Comparison of ENCODE assay signal across 22 cellular contexts in genomic region chr6:64227868-64228267, GRCh38.
DNase-seq lines count a peak whose midpoint lies in the region; ATAC-seq and TF ChIP-seq lines count a peak whose summit lies in the region.
"Had no signal": no experiment of that assay in that cellular context is flagged by ENCODE, and none has a peak within 500 bp of the region (broad histone marks: within the 10 kb centered on the region; RNA-seq: fewer than 3 reads in every experiment).

No MANE protein-coding gene starts in this region.

- no peaks in the 10 kb centered on the region for H3K9me1 ChIP-seq in IMR-90 (ENCODE audit: insufficient read depth, low read length)

- H3K79me1 ChIP-seq in IMR-90 (ENCODE audit: low read depth in 1 of 2, low read length in 2 of 2) = no peaks in the 10 kb centered on the region

- H3K27ac ChIP-seq in IMR-90 (ENCODE audit: insufficient read depth, low read length) (no peak overlapping the region), WERI-Rb-1 (peak overlapping the region; percentile 31)
- H3K27ac ChIP-seq: 22Rv1, BLaER1, C4-2B had no signal

- no peaks in the 10 kb centered on the region for H4K20me1 ChIP-seq in IMR-90 (ENCODE audit: insufficient read depth, low read length)
- H4K20me1 ChIP-seq: BLaER1 had no signal

- POLR2A ChIA-PET in IMR-90 (lab: Charles Lee; ENCODE audit: unreplicated experiment) = no interaction called here

- H3K9me3 ChIP-seq in IMR-90 (ENCODE audit: control insufficient read depth, insufficient read depth, low read length) = no peaks in the 10 kb centered on the region
- H3K9me3 ChIP-seq in WERI-Rb-1 (ENCODE audit: severe bottlenecking) = no peaks in the 10 kb centered on the region
- H3K9me3 ChIP-seq: BLaER1, Caco-2, HAP-1 had no signal

- ATAC-seq in IMR-90 (ENCODE audit: low read depth) = no peak
- ATAC-seq: CD8-positive, alpha-beta T cell; GM12878 had no signal

- no peak overlapping the region for H4K8ac ChIP-seq in IMR-90 (ENCODE audit: low read depth in 2 of 2, low read length in 2 of 2)

- no peak overlapping the region for H2AFZ ChIP-seq in IMR-90 (replicated peaks; ENCODE audit: low read length, poor library complexity)

- peak; percentile 14 for DNase-seq in NCI-H82 (lab: John Stamatoyannopoulos, UW)
- DNase-seq in NCI-H82 treated with DMSO at 0.1 percent for 48 hours (lab: John Stamatoyannopoulos, UW; ENCODE audit: unreplicated experiment) = no peak
- DNase-seq in IMR-90 = peak; percentile 27
- DNase-seq in WERI-Rb-1 = no peak
- peak; percentile 18 for DNase-seq in fibroblast of mammary gland (ENCODE audit: low read depth)
- DNase-seq in nucleus accumbens (lab: John Stamatoyannopoulos, UW) = no peak
- no peak for DNase-seq in activated naive CD4-positive, alpha-beta T cell (lab: John Stamatoyannopoulos, UW)
- no peak for DNase-seq in cortex of kidney (lab: John Stamatoyannopoulos, UW)
- DNase-seq: Caco-2; CD4-positive, CD25-positive, alpha-beta regulatory T cell; CD8-positive, alpha-beta T cell; DMS 273 treated with DMSO at 0.1 percent for 48 hours; DMS79; EL; GDM1; GOT3; HFFc6 had no signal

- TF ChIP-seq POLR2A in IMR-90 (IDR thresholded peaks at IDR 0.05; ENCODE audit: low read depth, low read length) = no peak

- no peak overlapping the region for H2BK20ac ChIP-seq in IMR-90 (ENCODE audit: low read depth, low read length)

- no peaks in the 10 kb centered on the region for H3K27me3 ChIP-seq in IMR-90 (ENCODE audit: control insufficient read depth, insufficient read depth, low read length)
- H3K27me3 ChIP-seq in WERI-Rb-1 (ENCODE audit: insufficient read depth, low read depth, severe bottlenecking) = no peaks in the 10 kb centered on the region
- H3K27me3 ChIP-seq: BLaER1 had no signal

- H3K14ac ChIP-seq in IMR-90 (replicated peaks; ENCODE audit: low read depth, low read length) = no peak overlapping the region

- H3K36me3 ChIP-seq in IMR-90 (ENCODE audit: control insufficient read depth, insufficient read depth, low read length) = no peaks in the 10 kb centered on the region
- H3K36me3 ChIP-seq in WERI-Rb-1 = no peaks in the 10 kb centered on the region
- H3K36me3 ChIP-seq: BLaER1, HAP-1 had no signal

- H3K9ac ChIP-seq in IMR-90 (ENCODE audit: low read depth, low read length) = no peak overlapping the region
- H3K9ac ChIP-seq: BLaER1 had no signal

- dilution Hi-C loops in IMR-90 (cut with HindIII; ENCODE audit: low sequenced_read_pairs, unreplicated experiment) = no loop called here

- no peak overlapping the region for H4K5ac ChIP-seq in IMR-90 (ENCODE audit: low read depth, low read length)

- no peak overlapping the region for H3K56ac ChIP-seq in IMR-90 (ENCODE audit: extremely low read depth, insufficient read depth, low read length)

- H3K4me3 ChIP-seq in IMR-90 (ENCODE audit: insufficient read depth, low read depth, low read length) = no peak overlapping the region
- H3K4me3 ChIP-seq in WERI-Rb-1 (ENCODE audit: low read depth, low read length) = no peak overlapping the region
- H3K4me3 ChIP-seq in fibroblast of mammary gland (ENCODE audit: control insufficient read depth, low read depth, low read length) = no peak overlapping the region
- H3K4me3 ChIP-seq: BLaER1, GM12878, HAP-1 had no signal

- in situ Hi-C loops in IMR-90 (cut with MboI; ENCODE audit: low sequenced_read_pairs) = no loop called here

- no peak overlapping the region for H3K4me2 ChIP-seq in IMR-90 (ENCODE audit: low read depth, low read length)
- H3K4me2 ChIP-seq: BLaER1 had no signal

- TF ChIP-seq RAD21 in IMR-90 (IDR thresholded peaks at IDR 0.05; ENCODE audit: low read length) = no peak

- H3K18ac ChIP-seq in IMR-90 (ENCODE audit: low read depth, low read length) = no peak overlapping the region

- H2BK15ac ChIP-seq in IMR-90 (ENCODE audit: low read depth, low read length) = no peak overlapping the region

- H3K4me1 ChIP-seq in IMR-90 (ENCODE audit: control insufficient read depth, insufficient read depth, low read length) = 0 out of 2 replicates have a peak, but pooled peaks cover 1% of the 10 kb centered on the region
- H3K4me1 ChIP-seq: BLaER1, Caco-2, HAP-1 had no signal

- no TSS peak for BruUV-seq in IMR-90 (replicated peaks; lab: Mats Ljungman, UMichigan)

- CTCF ChIA-PET in IMR-90 (lab: Yijun Ruan, JAX) = no interaction called here

- H2BK5ac ChIP-seq in IMR-90 (ENCODE audit: low read depth, low read length, poor library complexity, severe bottlenecking) = no peak overlapping the region

- H2AK9ac ChIP-seq in IMR-90 (replicated peaks; ENCODE audit: low read depth, low read length, poor library complexity) = no peak overlapping the region

- no peak overlapping the region for H3K4ac ChIP-seq in IMR-90 (ENCODE audit: low read depth, low read length)

- no peak for TF ChIP-seq CTCF in IMR-90 (conservative IDR thresholded peaks at IDR 0.05; ENCODE audit: low read depth, low read length)
- TF ChIP-seq CTCF in WERI-Rb-1 (IDR thresholded peaks at IDR 0.05; ENCODE audit: low read depth, low read length) = no peak
- no peak for TF ChIP-seq CTCF in fibroblast of mammary gland (conservative IDR thresholded peaks at IDR 0.05; ENCODE audit: control insufficient read depth, insufficient read depth, low read depth, low read length)

- WGBS in IMR-90 (ENCODE audit: extremely low coverage in 2 of 2, insufficient read length in 1 of 2), 2 experiments = no CpG with 5 or more reads among the region's 1 CpG

- H4K91ac ChIP-seq in IMR-90 (ENCODE audit: insufficient read depth, low read depth, low read length) = no peak overlapping the region

- no peak overlapping the region for H2BK120ac ChIP-seq in IMR-90 (ENCODE audit: low read depth, low read length)

- no peak overlapping the region for H3K23ac ChIP-seq in IMR-90 (ENCODE audit: low read depth, low read length)

- intact Hi-C loops in IMR-90 (cut with micrococcal nuclease) = no loop called here

- H2AK5ac ChIP-seq in IMR-90 (ENCODE audit: low read depth, low read length) = no peak overlapping the region

TF ChIP-seq in IMR-90, 13 proteins besides CTCF, POLR2A, EP300 and RAD21:
- TF ChIP-seq ELK1 (IDR thresholded peaks at IDR 0.05; ENCODE audit: borderline replicate concordance, low read depth, low read length) = no peak
- TF ChIP-seq FOS (IDR thresholded peaks at IDR 0.05; ENCODE audit: low read depth, low read length) = no peak
- no peak for TF ChIP-seq BHLHE40 (IDR thresholded peaks at IDR 0.05; ENCODE audit: low read depth, low read length)
- TF ChIP-seq NFE2L2 (IDR thresholded peaks at IDR 0.05; ENCODE audit: low read depth, low read length) = no peak
- TF ChIP-seq, protein P1, sequence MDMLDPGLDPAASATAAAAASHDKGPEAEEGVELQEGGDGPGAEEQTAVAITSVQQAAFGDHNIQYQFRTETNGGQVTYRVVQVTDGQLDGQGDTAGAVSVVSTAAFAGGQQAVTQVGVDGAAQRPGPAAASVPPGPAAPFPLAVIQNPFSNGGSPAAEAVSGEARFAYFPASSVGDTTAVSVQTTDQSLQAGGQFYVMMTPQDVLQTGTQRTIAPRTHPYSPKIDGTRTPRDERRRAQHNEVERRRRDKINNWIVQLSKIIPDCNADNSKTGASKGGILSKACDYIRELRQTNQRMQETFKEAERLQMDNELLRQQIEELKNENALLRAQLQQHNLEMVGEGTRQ (IDR thresholded peaks at IDR 0.05; ENCODE audit: low read depth, low read length) = no peak
- TF ChIP-seq RCOR1 (IDR thresholded peaks at IDR 0.05; ENCODE audit: insufficient replicate concordance, low read length) = no peak
- TF ChIP-seq MAZ (IDR thresholded peaks at IDR 0.05; ENCODE audit: borderline replicate concordance, low read depth, low read length) = no peak
- TF ChIP-seq MXI1 (IDR thresholded peaks at IDR 0.05; ENCODE audit: borderline replicate concordance, low read depth, low read length) = no peak
- TF ChIP-seq CHD1 (IDR thresholded peaks at IDR 0.05; ENCODE audit: low read depth, low read length) = no peak
- TF ChIP-seq CEBPB (IDR thresholded peaks at IDR 0.05; ENCODE audit: low read depth, low read length) = no peak
- no peak for TF ChIP-seq MAFK (IDR thresholded peaks at IDR 0.05; ENCODE audit: low read depth, low read length)
- no peak for TF ChIP-seq RFX5 (IDR thresholded peaks at IDR 0.05; ENCODE audit: low read depth, low read length)
- no peak for TF ChIP-seq SMC3 (IDR thresholded peaks at IDR 0.05; ENCODE audit: low read depth, low read length)

Comparison
In these comparisons a context has a peak if more than half of its experiments do, and no peak if none do; other contexts are left out.
1. DNase-seq: peak in NCI-H82 (single experiment), IMR-90 (single experiment) and fibroblast of mammary gland (single experiment); none in NCI-H82 treated with DMSO at 0.1 percent for 48 hours (single experiment), WERI-Rb-1 (single experiment), nucleus accumbens (0 of 56), activated naive CD4-positive, alpha-beta T cell (0 of 4) and cortex of kidney (single experiment).